Comparison of ENCODE assay signal across 20 cellular contexts in the genomic region with DNA sequence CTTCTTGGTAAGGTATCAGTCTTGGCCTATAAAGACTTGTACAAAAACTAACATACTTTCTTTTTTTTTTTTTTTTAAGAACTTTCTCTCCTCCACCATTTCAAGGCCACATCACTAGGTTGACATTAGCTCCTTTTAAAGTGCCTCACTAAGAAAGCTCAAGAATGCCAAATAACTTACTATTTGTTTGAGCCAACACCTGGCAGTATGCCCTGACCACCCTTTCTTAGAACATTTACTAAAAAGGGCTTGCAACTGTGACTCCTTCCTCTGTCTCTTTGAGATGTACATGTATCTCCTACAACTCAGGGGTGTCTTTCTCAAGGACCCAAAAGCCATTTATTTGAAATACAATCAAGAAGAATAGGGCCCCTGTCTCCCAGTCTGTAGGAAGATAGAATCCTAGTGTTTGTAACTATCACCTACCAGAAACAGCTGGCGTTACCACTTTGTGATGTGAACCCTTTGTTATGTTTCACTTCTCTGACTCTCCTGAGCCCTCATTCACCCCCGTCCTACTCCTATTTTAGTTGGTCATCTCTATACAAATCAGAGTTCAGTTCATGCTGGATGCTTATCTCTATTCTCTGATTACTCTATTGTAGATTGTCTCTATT.
"Had no signal": no experiment of that assay in that cellular context is flagged by ENCODE, and none has a peak within 500 bp of the region (broad histone marks: within the 10 kb centered on the region; RNA-seq: fewer than 3 reads in every experiment).

No MANE protein-coding gene starts in this region.

- H3K9me3 ChIP-seq: gastrocnemius medialis, ovary, uterus had no signal

- H3K4me1 Mint-ChIP-seq: endodermal cell, memory B cell, mesothelial cell of epicardium, natural killer cell, neural crest cell had no signal

- H3K4me1 ChIP-seq: gastrocnemius medialis, heart right ventricle, right atrium auricular region, upper lobe of left lung, uterus had no signal

- H3K27me3 ChIP-seq: gastrocnemius medialis, heart right ventricle, ovary, right atrium auricular region, tibial artery, upper lobe of left lung, uterus had no signal

- DNase-seq: effector CD4-positive, alpha-beta T cell; endodermal cell; erythroblast; gastrocnemius medialis; heart right ventricle; islet precursor cell; natural killer cell; ovary; small intestine; stimulated activated CD4-positive, alpha-beta T cell treated with anti-CD3 and anti-CD28 coated beads, Interleukin-12 subunit alpha, Interleukin-12 subunit beta, amount 100 ng/mL, for 4 hours; stimulated activated naive CD4-positive, alpha-beta T cell; tibial artery; upper lobe of left lung; uterus had no signal

- H3K27ac ChIP-seq: coronary artery, gastrocnemius medialis, heart right ventricle, ovary, right atrium auricular region, upper lobe of left lung, uterus had no signal

- H3K27ac Mint-ChIP-seq: endodermal cell, memory B cell, mesothelial cell of epicardium, natural killer cell had no signal

- ATAC-seq: gastrocnemius medialis, heart right ventricle, left lobe of liver, natural killer cell had no signal

- H3K36me3 ChIP-seq: gastrocnemius medialis, heart right ventricle, ovary, right atrium auricular region, tibial artery, upper lobe of left lung, uterus had no signal

- H3K4me3 ChIP-seq: coronary artery, gastrocnemius medialis, heart right ventricle, ovary, right atrium auricular region, tibial artery, upper lobe of left lung, uterus had no signal

- H3K4me3 Mint-ChIP-seq: endodermal cell, memory B cell, mesothelial cell of epicardium, natural killer cell, neural crest cell had no signal
